ENCODE assay signal across 1 cellular context in genomic region chr11:77195071-77195705, GRCh38.
TF ChIP-seq lines count a peak whose summit lies in the region.

No MANE protein-coding gene starts in this region.

TF ChIP-seq in HepG2, 621 proteins besides CTCF, POLR2A, EP300 and RAD21 (continued from another document):
- TF ChIP-seq, protein P1, sequence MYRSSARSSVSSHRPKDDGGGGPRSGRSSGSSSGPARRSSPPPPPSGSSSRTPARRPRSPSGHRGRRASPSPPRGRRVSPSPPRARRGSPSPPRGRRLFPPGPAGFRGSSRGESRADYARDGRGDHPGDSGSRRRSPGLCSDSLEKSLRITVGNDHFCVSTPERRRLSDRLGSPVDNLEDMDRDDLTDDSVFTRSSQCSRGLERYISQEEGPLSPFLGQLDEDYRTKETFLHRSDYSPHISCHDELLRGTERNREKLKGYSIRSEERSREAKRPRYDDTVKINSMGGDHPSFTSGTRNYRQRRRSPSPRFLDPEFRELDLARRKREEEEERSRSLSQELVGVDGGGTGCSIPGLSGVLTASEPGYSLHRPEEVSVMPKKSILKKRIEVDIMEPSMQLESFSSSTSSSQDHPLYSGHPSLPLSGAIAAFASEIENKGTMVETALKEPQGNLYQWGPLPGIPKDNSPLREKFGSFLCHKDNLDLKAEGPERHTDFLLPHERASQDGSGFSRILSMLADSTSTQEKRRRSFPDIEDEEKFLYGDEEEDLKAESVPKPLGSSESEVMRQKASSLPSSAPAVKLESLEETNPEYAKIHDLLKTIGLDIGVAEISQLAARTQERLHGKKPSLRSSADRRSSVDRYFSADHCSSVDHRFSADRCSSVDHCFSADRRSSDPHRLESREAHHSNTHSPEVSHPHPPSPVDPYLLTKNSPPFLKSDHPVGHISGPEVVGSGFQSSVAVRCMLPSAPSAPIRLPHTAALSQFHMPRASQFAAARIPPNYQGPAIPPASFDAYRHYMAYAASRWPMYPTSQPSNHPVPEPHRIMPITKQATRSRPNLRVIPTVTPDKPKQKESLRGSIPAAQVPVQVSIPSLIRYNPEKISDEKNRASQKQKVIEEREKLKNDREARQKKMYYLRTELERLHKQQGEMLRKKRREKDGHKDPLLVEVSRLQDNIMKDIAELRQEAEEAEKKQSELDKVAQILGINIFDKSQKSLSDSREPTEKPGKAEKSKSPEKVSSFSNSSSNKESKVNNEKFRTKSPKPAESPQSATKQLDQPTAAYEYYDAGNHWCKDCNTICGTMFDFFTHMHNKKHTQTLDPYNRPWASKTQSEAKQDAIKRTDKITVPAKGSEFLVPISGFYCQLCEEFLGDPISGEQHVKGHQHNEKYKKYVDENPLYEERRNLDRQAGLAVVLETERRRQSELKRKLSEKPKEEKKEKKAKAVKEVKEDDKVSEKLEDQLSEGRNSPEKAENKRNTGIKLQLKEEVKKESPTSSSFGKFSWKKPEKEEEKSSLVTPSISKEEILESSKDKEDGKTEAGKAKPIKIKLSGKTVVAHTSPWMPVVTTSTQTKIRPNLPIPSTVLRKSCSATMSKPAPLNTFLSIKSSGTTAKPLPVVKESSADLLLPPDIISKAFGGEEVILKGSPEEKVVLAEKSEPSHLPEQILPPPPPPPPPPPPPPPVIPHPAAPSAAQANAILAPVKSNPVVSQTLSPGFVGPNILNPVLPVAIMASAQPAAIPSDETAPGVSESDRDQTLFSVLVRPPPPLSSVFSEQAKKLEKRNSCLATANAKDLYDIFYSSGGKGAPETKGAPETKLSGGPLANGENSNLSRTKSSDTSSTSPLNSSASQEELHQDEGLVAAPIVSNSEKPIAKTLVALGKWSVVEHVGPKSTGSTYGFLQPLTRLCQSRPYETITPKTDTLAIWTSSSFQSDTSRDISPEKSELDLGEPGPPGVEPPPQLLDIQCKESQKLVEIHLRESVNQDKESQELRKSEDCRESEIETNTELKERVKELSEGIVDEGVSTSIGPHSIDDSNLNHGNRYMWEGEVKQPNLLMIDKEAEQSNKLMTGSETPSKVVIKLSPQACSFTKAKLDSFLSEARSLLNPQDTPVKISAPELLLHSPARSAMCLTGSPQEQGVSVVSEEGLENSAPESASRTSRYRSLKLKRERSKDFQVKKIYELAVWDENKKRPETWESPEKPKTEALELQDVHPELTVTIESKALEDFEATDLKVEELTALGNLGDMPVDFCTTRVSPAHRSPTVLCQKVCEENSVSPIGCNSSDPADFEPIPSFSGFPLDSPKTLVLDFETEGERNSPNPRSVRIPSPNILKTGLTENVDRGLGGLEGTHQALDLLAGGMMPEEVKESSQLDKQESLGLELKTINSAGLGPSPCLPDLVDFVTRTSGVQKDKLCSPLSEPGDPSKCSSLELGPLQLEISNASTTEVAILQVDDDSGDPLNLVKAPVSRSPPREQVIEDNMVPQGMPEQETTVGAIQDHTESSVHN (CRISPR knock-in tag; IDR thresholded peaks at IDR 0.05) = no peak
- TF ChIP-seq, protein P2, sequence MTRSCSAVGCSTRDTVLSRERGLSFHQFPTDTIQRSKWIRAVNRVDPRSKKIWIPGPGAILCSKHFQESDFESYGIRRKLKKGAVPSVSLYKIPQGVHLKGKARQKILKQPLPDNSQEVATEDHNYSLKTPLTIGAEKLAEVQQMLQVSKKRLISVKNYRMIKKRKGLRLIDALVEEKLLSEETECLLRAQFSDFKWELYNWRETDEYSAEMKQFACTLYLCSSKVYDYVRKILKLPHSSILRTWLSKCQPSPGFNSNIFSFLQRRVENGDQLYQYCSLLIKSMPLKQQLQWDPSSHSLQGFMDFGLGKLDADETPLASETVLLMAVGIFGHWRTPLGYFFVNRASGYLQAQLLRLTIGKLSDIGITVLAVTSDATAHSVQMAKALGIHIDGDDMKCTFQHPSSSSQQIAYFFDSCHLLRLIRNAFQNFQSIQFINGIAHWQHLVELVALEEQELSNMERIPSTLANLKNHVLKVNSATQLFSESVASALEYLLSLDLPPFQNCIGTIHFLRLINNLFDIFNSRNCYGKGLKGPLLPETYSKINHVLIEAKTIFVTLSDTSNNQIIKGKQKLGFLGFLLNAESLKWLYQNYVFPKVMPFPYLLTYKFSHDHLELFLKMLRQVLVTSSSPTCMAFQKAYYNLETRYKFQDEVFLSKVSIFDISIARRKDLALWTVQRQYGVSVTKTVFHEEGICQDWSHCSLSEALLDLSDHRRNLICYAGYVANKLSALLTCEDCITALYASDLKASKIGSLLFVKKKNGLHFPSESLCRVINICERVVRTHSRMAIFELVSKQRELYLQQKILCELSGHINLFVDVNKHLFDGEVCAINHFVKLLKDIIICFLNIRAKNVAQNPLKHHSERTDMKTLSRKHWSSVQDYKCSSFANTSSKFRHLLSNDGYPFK (CRISPR knock-in tag; IDR thresholded peaks at IDR 0.05; ENCODE audit: borderline replicate concordance) = no peak
- no peak for TF ChIP-seq ZNF709 (CRISPR knock-in tag; IDR thresholded peaks at IDR 0.05)
